ENCODE assay signal across 1 cellular context in the genomic region with DNA sequence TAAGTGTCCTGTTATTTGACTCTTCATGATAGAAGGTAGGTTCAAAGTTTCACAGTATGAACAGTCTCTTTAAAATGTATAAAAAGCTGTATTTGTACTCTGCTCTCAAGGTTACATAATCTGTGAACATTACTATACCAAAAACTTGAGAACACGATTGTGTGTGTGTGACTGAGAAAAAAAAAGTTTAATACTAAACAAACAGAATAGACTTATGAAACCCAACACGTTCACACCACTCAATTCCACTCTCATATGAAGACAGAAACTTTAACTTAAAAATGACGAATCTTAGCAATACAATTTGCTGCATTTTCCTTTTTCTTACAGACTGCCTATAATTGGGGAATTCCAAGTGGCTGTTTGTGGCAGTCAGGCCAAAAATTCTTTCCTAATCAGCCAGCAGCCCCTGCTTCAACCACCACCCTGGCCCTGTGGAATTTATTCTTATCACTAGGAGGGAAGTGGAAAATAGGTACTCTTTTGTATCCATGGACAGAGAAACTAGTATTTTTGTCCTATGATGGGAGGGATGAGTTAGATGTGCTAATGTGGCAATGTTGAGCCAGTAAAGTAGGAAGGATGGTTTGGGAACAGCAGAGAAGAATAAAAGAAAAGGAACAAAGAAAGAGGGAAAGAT.
TF ChIP-seq lines count a peak whose summit lies in the region.

No MANE protein-coding gene starts in this region.

TF ChIP-seq in GM12878, 131 proteins besides CTCF, POLR2A, EP300 and RAD21:
- TF ChIP-seq IKZF1 (conservative IDR thresholded peaks at IDR 0.05) (0 out of 2 replicates have a peak, but pooled peaks have one; percentile 39), NBN (IDR thresholded peaks at IDR 0.05) (0 out of 2 replicates have a peak, but pooled peaks have one; percentile 31), IKZF2 (IDR thresholded peaks at IDR 0.05) (peak in 1 of 2 experiments; percentile 51; a peak in 1 of 4 replicates), RELB (IDR thresholded peaks at IDR 0.05; ENCODE audit: low read depth) (peak; percentile 38; the same call in 1 of the 2 replicates), ASH2L (IDR thresholded peaks at IDR 0.05; ENCODE audit: borderline replicate concordance, low read depth) (no peak), BACH1 (IDR thresholded peaks at IDR 0.05; ENCODE audit: borderline replicate concordance) (no peak), MTA2 (IDR thresholded peaks at IDR 0.05; ENCODE audit: low read depth) (0 out of 2 replicates have a peak, but pooled peaks have one; percentile 12)
- TF ChIP-seq, protein P1, sequence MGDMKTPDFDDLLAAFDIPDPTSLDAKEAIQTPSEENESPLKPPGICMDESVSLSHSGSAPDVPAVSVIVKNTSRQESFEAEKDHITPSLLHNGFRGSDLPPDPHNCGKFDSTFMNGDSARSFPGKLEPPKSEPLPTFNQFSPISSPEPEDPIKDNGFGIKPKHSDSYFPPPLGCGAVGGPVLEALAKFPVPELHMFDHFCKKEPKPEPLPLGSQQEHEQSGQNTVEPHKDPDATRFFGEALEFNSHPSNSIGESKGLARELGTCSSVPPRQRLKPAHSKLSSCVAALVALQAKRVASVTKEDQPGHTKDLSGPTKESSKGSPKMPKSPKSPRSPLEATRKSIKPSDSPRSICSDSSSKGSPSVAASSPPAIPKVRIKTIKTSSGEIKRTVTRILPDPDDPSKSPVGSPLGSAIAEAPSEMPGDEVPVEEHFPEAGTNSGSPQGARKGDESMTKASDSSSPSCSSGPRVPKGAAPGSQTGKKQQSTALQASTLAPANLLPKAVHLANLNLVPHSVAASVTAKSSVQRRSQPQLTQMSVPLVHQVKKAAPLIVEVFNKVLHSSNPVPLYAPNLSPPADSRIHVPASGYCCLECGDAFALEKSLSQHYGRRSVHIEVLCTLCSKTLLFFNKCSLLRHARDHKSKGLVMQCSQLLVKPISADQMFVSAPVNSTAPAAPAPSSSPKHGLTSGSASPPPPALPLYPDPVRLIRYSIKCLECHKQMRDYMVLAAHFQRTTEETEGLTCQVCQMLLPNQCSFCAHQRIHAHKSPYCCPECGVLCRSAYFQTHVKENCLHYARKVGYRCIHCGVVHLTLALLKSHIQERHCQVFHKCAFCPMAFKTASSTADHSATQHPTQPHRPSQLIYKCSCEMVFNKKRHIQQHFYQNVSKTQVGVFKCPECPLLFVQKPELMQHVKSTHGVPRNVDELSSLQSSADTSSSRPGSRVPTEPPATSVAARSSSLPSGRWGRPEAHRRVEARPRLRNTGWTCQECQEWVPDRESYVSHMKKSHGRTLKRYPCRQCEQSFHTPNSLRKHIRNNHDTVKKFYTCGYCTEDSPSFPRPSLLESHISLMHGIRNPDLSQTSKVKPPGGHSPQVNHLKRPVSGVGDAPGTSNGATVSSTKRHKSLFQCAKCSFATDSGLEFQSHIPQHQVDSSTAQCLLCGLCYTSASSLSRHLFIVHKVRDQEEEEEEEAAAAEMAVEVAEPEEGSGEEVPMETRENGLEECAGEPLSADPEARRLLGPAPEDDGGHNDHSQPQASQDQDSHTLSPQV (IDR thresholded peaks at IDR 0.05) = 0 out of 2 replicates have a peak, but pooled peaks have one; percentile 42
- TF ChIP-seq, protein P2, sequence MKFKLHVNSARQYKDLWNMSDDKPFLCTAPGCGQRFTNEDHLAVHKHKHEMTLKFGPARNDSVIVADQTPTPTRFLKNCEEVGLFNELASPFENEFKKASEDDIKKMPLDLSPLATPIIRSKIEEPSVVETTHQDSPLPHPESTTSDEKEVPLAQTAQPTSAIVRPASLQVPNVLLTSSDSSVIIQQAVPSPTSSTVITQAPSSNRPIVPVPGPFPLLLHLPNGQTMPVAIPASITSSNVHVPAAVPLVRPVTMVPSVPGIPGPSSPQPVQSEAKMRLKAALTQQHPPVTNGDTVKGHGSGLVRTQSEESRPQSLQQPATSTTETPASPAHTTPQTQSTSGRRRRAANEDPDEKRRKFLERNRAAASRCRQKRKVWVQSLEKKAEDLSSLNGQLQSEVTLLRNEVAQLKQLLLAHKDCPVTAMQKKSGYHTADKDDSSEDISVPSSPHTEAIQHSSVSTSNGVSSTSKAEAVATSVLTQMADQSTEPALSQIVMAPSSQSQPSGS (IDR thresholded peaks at IDR 0.05; ENCODE audit: low read length) = peak; percentile 39; the same call in 1 of the 2 replicates
